Comparison of ENCODE assay signal across 25 cellular contexts in genomic region chr12:13504074-13504473, GRCh38.
DNase-seq lines count a peak whose midpoint lies in the region; ATAC-seq, FAIRE-seq and TF ChIP-seq lines count a peak whose summit lies in the region.
"Had no signal": no experiment of that assay in that cellular context is flagged by ENCODE, and none has a peak within 500 bp of the region (broad histone marks: within the 10 kb centered on the region; RNA-seq: fewer than 3 reads in every experiment).

No MANE protein-coding gene starts in this region.

- no peak overlapping the region for H3K4me3 Mint-ChIP-seq in astrocyte (ENCODE audit: unreplicated experiment)
- H3K4me3 Mint-ChIP-seq: CD4-positive, CD25-positive, alpha-beta regulatory T cell; memory B cell; naive thymus-derived CD8-positive, alpha-beta T cell had no signal

- H3K4me1 ChIP-seq in astrocyte (ENCODE audit: insufficient read depth, low read length): peaks cover 9% of the 10 kb centered on the region
- no peaks in the 10 kb centered on the region for H3K4me1 ChIP-seq in foreskin keratinocyte
- H3K4me1 ChIP-seq: adrenal gland, suprapubic skin had no signal

- no peak overlapping the region for H3K4me3 ChIP-seq in astrocyte (ENCODE audit: insufficient read depth, low read depth, low read length)
- H3K4me3 ChIP-seq: adrenal gland, skin epidermis, suprapubic skin had no signal

- H3K4me1 Mint-ChIP-seq in astrocyte (ENCODE audit: low read depth, unreplicated experiment): peaks cover 7% of the 10 kb centered on the region
- H3K4me1 Mint-ChIP-seq: CD4-positive, CD25-positive, alpha-beta regulatory T cell; naive thymus-derived CD8-positive, alpha-beta T cell had no signal

- no peaks in the 10 kb centered on the region for H3K27me3 Mint-ChIP-seq in astrocyte (ENCODE audit: low read depth, unreplicated experiment)
- H3K27me3 Mint-ChIP-seq: memory B cell had no signal

- H3K9me3 Mint-ChIP-seq in astrocyte (ENCODE audit: unreplicated experiment): no peaks in the 10 kb centered on the region
- H3K9me3 Mint-ChIP-seq: activated T-helper 2 cell treated with anti-CD3 and anti-CD28 coated beads, Interferon-gamma antibody, Interleukin-2, Interleukin-4, amounts not matched to agents 10 μg/mL and 5 μg/mL and 100 μg/mL, durations not matched to agents 14 hours and 24 hours and 36 hours; memory B cell had no signal

- H3K27ac Mint-ChIP-seq in astrocyte (ENCODE audit: unreplicated experiment): no peak overlapping the region
- H3K27ac Mint-ChIP-seq: activated T-helper 2 cell treated with anti-CD3 and anti-CD28 coated beads, Interferon-gamma antibody, Interleukin-2, Interleukin-4, amounts not matched to agents 10 μg/mL and 5 μg/mL and 100 μg/mL, durations not matched to agents 14 hours and 24 hours and 36 hours; CD4-positive, CD25-positive, alpha-beta regulatory T cell; memory B cell; naive thymus-derived CD8-positive, alpha-beta T cell had no signal

- H3K27me3 ChIP-seq in astrocyte (ENCODE audit: insufficient read depth, low read length) (no peaks in the 10 kb centered on the region), foreskin keratinocyte (no peaks in the 10 kb centered on the region)
- H3K27me3 ChIP-seq: adrenal gland, suprapubic skin had no signal

- H3K9me3 ChIP-seq in astrocyte (ENCODE audit: insufficient read depth, low read depth, low read length): no peaks in the 10 kb centered on the region
- H3K9me3 ChIP-seq: adrenal gland, suprapubic skin had no signal

- intact Hi-C loops in Right ventricle myocardium superior (cut with DNase I) (no loop called here), cardiac septum (cut with DNase I) (no loop called here)

- DNase-seq in Right ventricle myocardium superior (no peak), cardiac septum (ENCODE audit: low spot score) (no peak), astrocyte (ENCODE audit: low read depth) (peak; percentile 15), foreskin keratinocyte (peak in 1 of 2 donors; percentile 33), stromal cell of bone marrow (ENCODE audit: low read depth) (peak; percentile 56), RPMI8226 (no peak)
- no peak for DNase-seq in stimulated activated naive CD4-positive, alpha-beta T cell (lab: John Stamatoyannopoulos, UW)
- DNase-seq in stimulated activated CD4-positive, alpha-beta T cell treated with anti-CD3 and anti-CD28 coated beads, Interleukin-4, amount 100 ng/mL, for 1 hour: no peak
- DNase-seq: activated CD4-positive, alpha-beta T cell treated with anti-CD3 and anti-CD28 coated beads for 48 hours; CD4-positive, CD25-positive, alpha-beta regulatory T cell; cerebellar nuclear complex; effector memory CD4-positive, alpha-beta T cell; Kasumi-1; naive thymus-derived CD8-positive, alpha-beta T cell; NCI-H1105 treated with DMSO at 0.1 percent for 48 hours; NCI-H2107; NCI-H510A treated with DMSO at 0.1 percent for 48 hours; posterior cingulate gyrus had no signal

- no peak overlapping the region for H2AFZ ChIP-seq in astrocyte (ENCODE audit: low read depth, low read length)

- no peak for TF ChIP-seq CTCF in astrocyte (IDR thresholded peaks at IDR 0.05; ENCODE audit: insufficient read depth, low read depth, low read length)
- TF ChIP-seq CTCF in foreskin keratinocyte (conservative IDR thresholded peaks at IDR 0.05): no peak

- no peaks in the 10 kb centered on the region for H3K79me2 ChIP-seq in astrocyte (ENCODE audit: insufficient read depth, low read length)

- H3K27ac ChIP-seq in astrocyte (ENCODE audit: low read depth, low read length) (no peak overlapping the region), foreskin keratinocyte (no peak overlapping the region)
- H3K27ac ChIP-seq: adrenal gland, suprapubic skin had no signal

- no peak for FAIRE-seq in astrocyte (lab: Jason Lieb, UNC)
- FAIRE-seq: A204.1, islet of Langerhans had no signal

- H4K20me1 ChIP-seq in astrocyte (ENCODE audit: insufficient read depth, low read length): no peaks in the 10 kb centered on the region

- H3K4me2 ChIP-seq in astrocyte (ENCODE audit: low read length): no peak overlapping the region

- no peaks in the 10 kb centered on the region for H3K36me3 Mint-ChIP-seq in astrocyte (ENCODE audit: low read depth, unreplicated experiment)
- H3K36me3 Mint-ChIP-seq: CD4-positive, CD25-positive, alpha-beta regulatory T cell; memory B cell; naive thymus-derived CD8-positive, alpha-beta T cell had no signal

- no peak overlapping the region for H3K9ac ChIP-seq in astrocyte (ENCODE audit: low read length)

- peak; percentile 15 for ATAC-seq in Right ventricle myocardium superior (ENCODE audit: poor library complexity)
- ATAC-seq in foreskin keratinocyte: peak; percentile 57
- ATAC-seq: naive thymus-derived CD8-positive, alpha-beta T cell had no signal

- no peaks in the 10 kb centered on the region for H3K36me3 ChIP-seq in astrocyte (ENCODE audit: insufficient read depth, low read length)
- H3K36me3 ChIP-seq: adrenal gland, suprapubic skin had no signal

Comparison
In these comparisons a context has a peak if more than half of its experiments do, and no peak if none do; other contexts are left out.
1. DNase-seq: peak in astrocyte (single experiment) and stromal cell of bone marrow (single experiment); none in Right ventricle myocardium superior (single experiment), cardiac septum (single experiment), stimulated activated naive CD4-positive, alpha-beta T cell (0 of 6), RPMI8226 (single experiment) and stimulated activated CD4-positive, alpha-beta T cell treated with anti-CD3 and anti-CD28 coated beads, Interleukin-4, amount 100 ng/mL, for 1 hour (single experiment).